22 cellular contexts compared by ENCODE assay signal in the genomic region with DNA sequence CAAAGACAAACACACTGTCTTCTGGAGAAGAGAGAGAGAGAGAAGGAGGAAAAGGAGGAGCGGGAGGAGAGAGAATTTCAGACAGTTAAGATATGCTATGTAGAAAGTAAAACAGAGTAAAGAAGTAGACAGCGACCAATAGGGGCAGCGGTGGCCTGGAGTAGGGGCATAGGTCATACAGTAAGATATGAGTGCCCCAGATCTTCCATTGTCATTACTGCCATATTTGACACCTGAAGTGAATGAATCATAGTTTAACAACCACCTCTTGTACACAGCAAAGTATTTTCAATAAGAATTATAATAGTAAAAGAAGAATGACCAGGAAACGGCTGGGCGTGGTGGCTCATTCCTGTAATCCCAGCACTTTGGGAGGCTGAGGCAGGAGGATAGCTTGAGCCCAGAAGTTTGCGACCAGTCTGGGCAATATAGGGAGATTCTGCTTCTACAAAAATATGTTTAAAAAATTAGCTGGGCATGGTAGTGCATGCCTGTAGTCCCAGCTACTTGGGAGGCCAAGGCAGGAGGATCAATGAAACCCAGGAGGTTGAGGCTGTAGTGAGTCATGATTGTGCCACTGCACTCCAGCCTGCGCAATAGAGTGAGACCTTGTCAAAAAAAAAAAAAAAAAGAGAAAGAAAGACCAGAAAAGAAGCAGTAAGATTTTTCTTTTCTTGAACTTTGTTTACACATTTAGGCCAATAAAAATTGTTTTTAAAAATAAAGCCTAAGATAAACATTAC.
DNase-seq lines count a peak whose midpoint lies in the region; ATAC-seq, FAIRE-seq and TF ChIP-seq lines count a peak whose summit lies in the region.
"Had no signal": no experiment of that assay in that cellular context is flagged by ENCODE, and none has a peak within 500 bp of the region (broad histone marks: within the 10 kb centered on the region; RNA-seq: fewer than 3 reads in every experiment).

No MANE protein-coding gene starts in this region.

- no peaks in the 10 kb centered on the region for H3K27me3 ChIP-seq in GM23338 (ENCODE audit: insufficient read depth)
- 0 out of 7 replicates have a peak, but pooled peaks cover 0 to 2% (median 0%) of the 10 kb centered on the region in 4 experiments for H3K27me3 ChIP-seq in H1 (replicated peaks in 1 of 4; ENCODE audit: control insufficient read depth in 3 of 4, extremely low read depth in 1 of 4, insufficient read depth in 3 of 4, low read length in 3 of 4)
- H3K27me3 ChIP-seq in transverse colon: no peaks in the 10 kb centered on the region

- H3K36me3 ChIP-seq in GM23338 (ENCODE audit: insufficient read depth): no peaks in the 10 kb centered on the region
- no peaks in the 10 kb centered on the region for H3K36me3 ChIP-seq in H1 (ENCODE audit: control insufficient read depth in 2 of 4, insufficient read depth in 4 of 4, low read length in 3 of 4)
- H3K36me3 ChIP-seq in transverse colon: no peaks in the 10 kb centered on the region

- H2BK5ac ChIP-seq in H1 (ENCODE audit: low read depth, low read length): no peak overlapping the region

- H3K27me3 Mint-ChIP-seq in GM23338 (ENCODE audit: insufficient read depth, low read depth, poor library complexity): peaks cover 4% of the 10 kb centered on the region

- no peak overlapping the region for H2BK15ac ChIP-seq in H1 (ENCODE audit: low read length)

- TF ChIP-seq CTCF in GM23338 (conservative IDR thresholded peaks at IDR 0.05; ENCODE audit: low read depth in 2 of 2) (peak; percentile 24 to 32; a peak in 2 of 4 replicates), H1 (IDR thresholded peaks at IDR 0.05; ENCODE audit: control extremely low read depth in 1 of 3, insufficient read depth in 1 of 3, low read depth in 1 of 3, low read length in 3 of 3) (no peak), transverse colon (IDR thresholded peaks at IDR 0.05) (no peak)

- peak; percentile 26 to 28 for TF ChIP-seq RAD21 in H1 (IDR thresholded peaks at IDR 0.05 in 1 of 2, conservative IDR thresholded peaks at IDR 0.05 in 1 of 2; ENCODE audit: low read depth in 2 of 2, low read length in 2 of 2)

- DNase-seq in GM23338 (ENCODE audit: low spot score): no peak
- no peak for DNase-seq in H1 (ENCODE audit: low read depth in 1 of 2, low spot score in 2 of 2)
- peak in 1 of 2 donors; percentile 11 for DNase-seq in left colon
- DNase-seq in transverse colon: peak; percentile 16
- no peak for DNase-seq in activated effector memory CD4-positive, alpha-beta T cell treated with anti-CD3 and anti-CD28 coated beads, Interleukin-2, amount 50 U/mL, for 16 hours
- DNase-seq in GM19238 (ENCODE audit: insufficient read length, low spot score): no peak
- no peak for DNase-seq in NCI-H1694 treated with DMSO at 0.1 percent for 48 hours (lab: John Stamatoyannopoulos, UW)
- DNase-seq: AML-193; Caco-2; CD4-positive, alpha-beta T cell; GM23248; H7; IMR-90 had no signal

- no peak overlapping the region for H2BK12ac ChIP-seq in H1 (ENCODE audit: low read depth, low read length)

- no peak for FAIRE-seq in H1 (lab: Jason Lieb, UNC)
- FAIRE-seq: A549, D721Med, G401.6, GM12891, HTR-8/SVneo, K562 had no signal

- no peak overlapping the region for H2BK20ac ChIP-seq in H1 (ENCODE audit: low read length)

- H3K4me1 ChIP-seq in GM23338 (ENCODE audit: insufficient read depth) (no peaks in the 10 kb centered on the region; the same call in 1 of the 2 replicates), H1 (replicated peaks in 1 of 4; ENCODE audit: control insufficient read depth in 3 of 4, insufficient read depth in 4 of 4, low read length in 3 of 4) (peaks cover 0 to 3% (median 1%) of the 10 kb centered on the region in 4 experiments; a peak in 2 of 7 replicates), transverse colon (no peaks in the 10 kb centered on the region)
- H3K4me1 ChIP-seq: A549, Caco-2 had no signal

- ATAC-seq in GM23338 (no peak), left colon (peak; percentile 92)
- ATAC-seq: A549, K562 had no signal

- WGBS in H1 (ENCODE audit: extremely low coverage in 1 of 2, insufficient coverage in 1 of 2, insufficient read length in 1 of 2, insufficient replicate concordance in 2 of 2, low coverage in 1 of 2, low lambda C conversion rate in 2 of 2, missing lambda C conversion rate in 1 of 2), 2 experiments: 86% methylated on average over 7 of the region's 7 CpGs; no CpG with 5 or more reads in 1 of the 2 experiments
- WGBS in transverse colon (ENCODE audit: low coverage in 1 of 2), 2 donors: 73 to 92% methylated on average over 6 to 7 of the region's 7 CpGs

- no peak overlapping the region for H4K91ac ChIP-seq in H1 (replicated peaks; ENCODE audit: insufficient read length, low read length)

- H3K79me2 ChIP-seq in GM23338 (replicated peaks; ENCODE audit: insufficient read depth) (no peaks in the 10 kb centered on the region), H1 (ENCODE audit: control insufficient read depth in 1 of 2, insufficient read depth in 2 of 2, low read length in 2 of 2) (no peaks in the 10 kb centered on the region)

- H4K8ac ChIP-seq in H1 (ENCODE audit: extremely low read depth, insufficient read depth, low read length): no peak overlapping the region

- no peak overlapping the region for H3K4ac ChIP-seq in H1 (replicated peaks; ENCODE audit: insufficient read length, low read depth, low read length)

- H4K20me1 ChIP-seq in GM23338 (replicated peaks; ENCODE audit: insufficient read depth) (no peaks in the 10 kb centered on the region), H1 (replicated peaks in 1 of 2; ENCODE audit: control insufficient read depth in 1 of 2, insufficient read depth in 2 of 2, low read length in 2 of 2) (no peaks in the 10 kb centered on the region)

- H3K9me2 ChIP-seq in GM23338 (ENCODE audit: insufficient read depth): no peaks in the 10 kb centered on the region

- H3K18ac ChIP-seq in H1 (ENCODE audit: extremely low read depth, low read length): no peak overlapping the region

- no peak for TF ChIP-seq EP300 in H1 (IDR thresholded peaks at IDR 0.05; ENCODE audit: borderline replicate concordance in 1 of 2, low read depth in 2 of 2, low read length in 2 of 2)
- no peak for TF ChIP-seq EP300 in transverse colon (IDR thresholded peaks at IDR 0.05; ENCODE audit: low read depth)

- H3K36me3 Mint-ChIP-seq in GM23338 (ENCODE audit: low read depth): no peaks in the 10 kb centered on the region

- H3K9me3 Mint-ChIP-seq in GM23338: no peaks in the 10 kb centered on the region

- no peak overlapping the region for H4K5ac ChIP-seq in H1 (ENCODE audit: insufficient read length, low read depth, low read length)

- intact Hi-C loops in left colon (cut with DNase I, micrococcal nuclease): no loop called here
- intact Hi-C loops in transverse colon (cut with DNase I; ENCODE audit: low total_unique reads): no loop called here

- no peaks in the 10 kb centered on the region for H3F3A ChIP-seq in GM23338 (replicated peaks; ENCODE audit: low read depth)

- H2AK5ac ChIP-seq in H1 (ENCODE audit: low read depth, low read length): no peak overlapping the region

- H3K14ac ChIP-seq in H1 (ENCODE audit: insufficient read length): no peak overlapping the region

- no peaks in the 10 kb centered on the region for H3K23me2 ChIP-seq in H1 (ENCODE audit: low read depth, low read length)

- H3K9ac ChIP-seq in H1 (replicated peaks in 1 of 4; ENCODE audit: extremely low read depth in 1 of 4, low read depth in 3 of 4, low read length in 3 of 4): no peak overlapping the region
- H3K9ac ChIP-seq: GM23248 had no signal

- CTCF ChIA-PET in H1 (lab: Charles Lee; ENCODE audit: partially characterized antibody): interaction anchor here (1.4 kb wide), 1 partner anchor 141 kb away, joined by 3 read pairs; no protein-coding TSS in a partner anchor

- no peak overlapping the region for H3K4me3 Mint-ChIP-seq in GM23338
- H3K4me3 Mint-ChIP-seq: CD4-positive, alpha-beta T cell had no signal

- TF ChIP-seq POLR2A in H1 (IDR thresholded peaks at IDR 0.05; ENCODE audit: control extremely low read depth in 1 of 2, low read depth in 2 of 2, low read length in 2 of 2) (no peak), transverse colon (IDR thresholded peaks at IDR 0.05) (no peak)

- in situ Hi-C loops in transverse colon (cut with MboI; ENCODE audit: low pct_ligation_motif_present in 1 of 4, low pct_unique_long_range_greater_than_20kb in 1 of 4, low sequenced_read_pairs in 3 of 4): loop anchor here in 3 of 4 donors (25.0 kb wide), 1 partner anchor 461 kb away; no protein-coding TSS in a partner anchor

- no peak overlapping the region for H2BK120ac ChIP-seq in H1 (replicated peaks; ENCODE audit: low read depth, low read length)

- no peak overlapping the region for H3K56ac ChIP-seq in H1 (replicated peaks; ENCODE audit: insufficient read length, low read depth, low read length)

- H3K9me3 ChIP-seq in H1 (ENCODE audit: insufficient read depth in 2 of 2, low read depth in 1 of 2, low read length in 1 of 2) (no peaks in the 10 kb centered on the region), transverse colon (peaks cover 5 to 12% of the 10 kb centered on the region in 2 donors)

- no peak overlapping the region for H3K23ac ChIP-seq in H1 (ENCODE audit: insufficient read length)

- peaks cover 19% of the 10 kb centered on the region for H3K4me1 Mint-ChIP-seq in GM23338

- no peak overlapping the region for H3K4me3 ChIP-seq in GM23338
- H3K4me3 ChIP-seq in H1 (ENCODE audit: extremely low read depth in 1 of 4, insufficient read depth in 2 of 4, low read depth in 3 of 4, low read length in 4 of 4): no peak overlapping the region
- no peak overlapping the region for H3K4me3 ChIP-seq in transverse colon
- H3K4me3 ChIP-seq: A549, GM23248, K562 had no signal

- POLR2A ChIA-PET in H1 (lab: Charles Lee; ENCODE audit: partially characterized antibody): no interaction called here

- H3K27ac ChIP-seq in GM23338 (ENCODE audit: low read depth) (no peak overlapping the region), H1 (ENCODE audit: low read depth, low read length) (no peak overlapping the region), transverse colon (no peak overlapping the region)
- H3K27ac ChIP-seq: 22Rv1, A549, C4-2B, GM23248, HL-60 had no signal

- H2AFZ ChIP-seq in GM23338 (no peak overlapping the region), H1 (ENCODE audit: low read length) (no peak overlapping the region)
- H2AFZ ChIP-seq: GM23248 had no signal

- H3K4me2 ChIP-seq in GM23338 (no peak overlapping the region), H1 (ENCODE audit: insufficient read depth in 1 of 2, low read depth in 2 of 2, low read length in 2 of 2) (no peak overlapping the region)
- H3K4me2 ChIP-seq: A549 had no signal

- no peaks in the 10 kb centered on the region for H3K79me1 ChIP-seq in H1 (ENCODE audit: low read depth, low read length)

- H3K27ac Mint-ChIP-seq in GM23338: no peak overlapping the region
- H3K27ac Mint-ChIP-seq: CD4-positive, alpha-beta T cell had no signal

TF ChIP-seq in H1, 55 proteins besides CTCF, POLR2A, EP300 and RAD21:
- TF ChIP-seq CHD2 (IDR thresholded peaks at IDR 0.05; ENCODE audit: low read length): no peak

Comparison
In these comparisons a context has a peak if more than half of its experiments do, and no peak if none do; other contexts are left out.
1. CTCF ChIP-seq: peak in GM23338 (2 of 2); none in H1 (0 of 3) and transverse colon (0 of 5).